In genomic region chr3:127403795-127404194, GRCh38 we compare ENCODE assay signal across 20 cellular contexts.
"Had no signal": no experiment of that assay in that cellular context is flagged by ENCODE, and none has a peak within 500 bp of the region (broad histone marks: within the 10 kb centered on the region; RNA-seq: fewer than 3 reads in every experiment).

No MANE protein-coding gene starts in this region.

- FAIRE-seq: RCC 7860 had no signal

- H3K27me3 ChIP-seq: MG63 had no signal

- H3K36me3 ChIP-seq: MG63, SJSA1 had no signal

- H3K9me3 ChIP-seq: MG63, SJSA1 had no signal

- DNase-seq: Karpas-422, KG1, MG63, NCI-H1092, NCI-H1417 treated with DMSO at 0.1 percent for 48 hours, NCI-H146, NCI-H1694 treated with DMSO at 0.1 percent for 48 hours, NCI-H1930, NCI-H2081, NCI-H2107, NCI-H2227 treated with DMSO at 0.1 percent for 48 hours, NCI-H524, NCI-H69, NCI-H774, Right ventricle myocardium superior, RPMI8226, SIG-M5 had no signal

- H3K4me3 ChIP-seq: MG63, SJSA1, SK-N-MC had no signal

- H3K4me1 ChIP-seq: SJSA1 had no signal

- H3K27ac ChIP-seq: SJSA1, SK-N-MC had no signal
